1 cellular context compared by ENCODE assay signal in genomic region chr5:160423025-160423554, GRCh38.
A peak's percentile ranks its signal among the peaks of the same experiment; 100 is the strongest.
TF ChIP-seq lines count a peak whose summit lies in the region.

No MANE protein-coding gene starts in this region.

TF ChIP-seq in K562, 482 proteins besides CTCF, POLR2A, EP300 and RAD21:
- peak; percentile 28 for TF ChIP-seq RBFOX2 (IDR thresholded peaks at IDR 0.05; ENCODE audit: low read depth, low read length)
- TF ChIP-seq GMEB1 (CRISPR knock-in tag; IDR thresholded peaks at IDR 0.05), result no peak
